ENCODE assay signal across 8 cellular contexts in genomic region chr2:179129574-179130238, GRCh38.
DNase-seq lines count a peak whose midpoint lies in the region; ATAC-seq and TF ChIP-seq lines count a peak whose summit lies in the region.

No MANE protein-coding gene starts in this region.

- no peak overlapping the region for H3K9ac ChIP-seq in HCT116 (ENCODE audit: low read length)
- no peak overlapping the region for H3K9ac ChIP-seq in SU-DHL-6 (ENCODE audit: low read length)

- intact Hi-C loops in HCT116 (cut with micrococcal nuclease) (loop anchor here (1.0 to 10.0 kb wide), 4 partner anchors 217 to 365 kb away; no protein-coding TSS in a partner anchor), aorta (cut with DNase I) (loop anchor here in 1 of 2 donors (10.0 kb wide), 1 partner anchor 215 kb away; no protein-coding TSS in a partner anchor)

- H3K36me3 ChIP-seq in HCT116 (ENCODE audit: control insufficient read depth in 1 of 2, insufficient read depth in 2 of 2, low read length in 2 of 2) (no peaks in the 10 kb centered on the region), SU-DHL-6 (ENCODE audit: low read length) (no peaks in the 10 kb centered on the region), aorta (ENCODE audit: control insufficient read depth in 1 of 2, insufficient read depth in 2 of 2, low read length in 1 of 2) (peaks cover 0 to 2% of the 10 kb centered on the region in 2 donors)

- CTCF ChIA-PET in HCT116 (lab: Charles Lee) = interaction anchor here (0.6 to 1.7 kb wide), 22 partner anchors 9 to 429 kb away, joined by 3 to 12 read pairs (median 4); no protein-coding TSS in a partner anchor

- no peaks in the 10 kb centered on the region for H3F3A ChIP-seq in SU-DHL-6 (ENCODE audit: insufficient read depth)

- POLR2A ChIA-PET in HCT116 (lab: Charles Lee) = interaction anchor here (0.5 kb wide), 1 partner anchor 19 kb away, joined by 3 read pairs; no protein-coding TSS in a partner anchor

- WGBS in aorta, 2 donors = 72 to 78% methylated on average over 1 of the region's 1 CpG

- peak; percentile 57 for DNase-seq in DMS53 (lab: John Stamatoyannopoulos, UW)
- no peak for DNase-seq in HCT116 (ENCODE audit: low read depth, low spot score)
- peak; percentile 13 for DNase-seq in iPS-NIHi11 (ENCODE audit: low spot score)
- no peak for DNase-seq in aorta
- DNase-seq in NCI-H2196 (lab: John Stamatoyannopoulos, UW; ENCODE audit: unreplicated experiment) = no peak
- no peak for DNase-seq in NCI-H774 (lab: John Stamatoyannopoulos, UW)

- H3K79me2 ChIP-seq in HCT116 (ENCODE audit: insufficient read depth, low read length) = no peaks in the 10 kb centered on the region
- no peaks in the 10 kb centered on the region for H3K79me2 ChIP-seq in SU-DHL-6 (ENCODE audit: insufficient read depth, low read length)

- H3K9me2 ChIP-seq in HCT116 (ENCODE audit: insufficient read depth) (no peaks in the 10 kb centered on the region), SU-DHL-6 (replicated peaks; ENCODE audit: insufficient read depth, low read length) (no peaks in the 10 kb centered on the region)

- TF ChIP-seq CTCF in HCT116 (IDR thresholded peaks at IDR 0.05 in 2 of 3, conservative IDR thresholded peaks at IDR 0.05 in 1 of 3; ENCODE audit: borderline replicate concordance in 1 of 3, insufficient read depth in 1 of 3, low read depth in 2 of 3, low read length in 2 of 3) (peak; percentile 57 to 69 (median 65); a peak in 5 of 6 replicates), SU-DHL-6 (IDR thresholded peaks at IDR 0.05; ENCODE audit: insufficient read depth, low read length, poor library complexity, severe bottlenecking) (peak; percentile 61)

- peak; percentile 72 for ATAC-seq in HCT116
- ATAC-seq in aorta (ENCODE audit: low FRiP score) = no peak
- ATAC-seq in HG02840 (IDR thresholded peaks at IDR 0.05; ENCODE audit: low FRiP score, unreplicated experiment) = no peak

- H3K4me1 ChIP-seq in HCT116 (ENCODE audit: control insufficient read depth in 1 of 2, insufficient read depth in 2 of 2, low read length in 2 of 2) (no peaks in the 10 kb centered on the region), aorta (ENCODE audit: control insufficient read depth in 1 of 2, insufficient read depth in 2 of 2, low read length in 2 of 2) (no peaks in the 10 kb centered on the region)

- H4K20me1 ChIP-seq in HCT116 (ENCODE audit: insufficient read depth) = no peaks in the 10 kb centered on the region
- no peaks in the 10 kb centered on the region for H4K20me1 ChIP-seq in SU-DHL-6 (ENCODE audit: low read depth, low read length)

- H3K4me3 ChIP-seq in HCT116 (replicated peaks in 1 of 2; ENCODE audit: low read depth in 1 of 2, low read length in 2 of 2) (no peak overlapping the region), SU-DHL-6 (ENCODE audit: insufficient read depth, low read length, poor library complexity, severe bottlenecking) (no peak overlapping the region), aorta (ENCODE audit: low read length in 2 of 2) (no peak overlapping the region)

- TF ChIP-seq POLR2A in HCT116 (IDR thresholded peaks at IDR 0.05; ENCODE audit: borderline replicate concordance, extremely low read depth, insufficient read depth, insufficient read length) = no peak

- H2AFZ ChIP-seq in HCT116 (ENCODE audit: low read depth, low read length, poor library complexity, severe bottlenecking) = no peak overlapping the region
- H2AFZ ChIP-seq in SU-DHL-6 (ENCODE audit: low read depth, low read length, severe bottlenecking) = no peak overlapping the region

- BruUV-seq in HCT116 (replicated peaks; lab: Mats Ljungman, UMichigan) = no TSS peak

- peak; percentile 73 for TF ChIP-seq RAD21 in HCT116 (IDR thresholded peaks at IDR 0.05; ENCODE audit: low read depth)

- H3K4me2 ChIP-seq in HCT116 (ENCODE audit: low read length) (no peak overlapping the region), SU-DHL-6 (ENCODE audit: low read depth, low read length, poor library complexity, severe bottlenecking) (peak overlapping the region; percentile 12)

- H3K27me3 ChIP-seq in HCT116 (ENCODE audit: insufficient read depth, low read length) (no peaks in the 10 kb centered on the region), SU-DHL-6 (ENCODE audit: low read length) (no peaks in the 10 kb centered on the region), aorta (ENCODE audit: control insufficient read depth in 1 of 2, insufficient read depth in 2 of 2, low read length in 1 of 2) (no peaks in the 10 kb centered on the region)

- RAD21 ChIA-PET in HCT116 (lab: Charles Lee; ENCODE audit: low non-redundant PET in 1 of 2, low total read pairs in 2 of 2, uncharacterized antibody in 2 of 2, unreplicated experiment in 2 of 2) = interaction anchor here in 1 of 2 experiments (0.8 to 1.1 kb wide), 2 partner anchors 16 to 368 kb away, joined by 3 read pairs; no protein-coding TSS in a partner anchor

- H3K27ac ChIP-seq in HCT116 (ENCODE audit: low read depth, low read length) (no peak overlapping the region), SU-DHL-6 (ENCODE audit: low read depth, low read length) (peak overlapping the region; percentile 18; the same call in 1 of the 2 replicates), aorta (ENCODE audit: low read depth in 1 of 2, low read length in 2 of 2) (no peak overlapping the region)

- no peaks in the 10 kb centered on the region for H3K9me3 ChIP-seq in HCT116 (ENCODE audit: control insufficient read depth in 1 of 2, insufficient read depth in 1 of 2, low read depth in 1 of 2, low read length in 2 of 2)
- no peaks in the 10 kb centered on the region for H3K9me3 ChIP-seq in SU-DHL-6 (ENCODE audit: insufficient read depth, low read length)
- no peaks in the 10 kb centered on the region for H3K9me3 ChIP-seq in aorta (ENCODE audit: control insufficient read depth, low read length)

TF ChIP-seq in HCT116, 20 proteins besides CTCF, POLR2A, EP300 and RAD21:
- TF ChIP-seq SIN3A (IDR thresholded peaks at IDR 0.05; ENCODE audit: low read depth) (no peak), FOSL1 (IDR thresholded peaks at IDR 0.05; ENCODE audit: low read depth) (no peak), MAX (IDR thresholded peaks at IDR 0.05) (no peak), ATF3 (IDR thresholded peaks at IDR 0.05) (no peak), TCF7L2 (IDR thresholded peaks at IDR 0.05; ENCODE audit: borderline replicate concordance, extremely low read depth, insufficient read depth, insufficient read length) (no peak), YY1 (IDR thresholded peaks at IDR 0.05; ENCODE audit: extremely low read depth, insufficient replicate concordance, low read depth, low read length) (no peak), ZFX (IDR thresholded peaks at IDR 0.05) (no peak)

Comparison
In these comparisons a context has a peak if more than half of its experiments do, and no peak if none do; other contexts are left out.
1. DNase-seq: peak in DMS53 (single experiment) and iPS-NIHi11 (single experiment); none in HCT116 (single experiment), aorta (0 of 2), NCI-H2196 (single experiment) and NCI-H774 (single experiment).